1 cellular context compared by ENCODE assay signal in the genomic region with DNA sequence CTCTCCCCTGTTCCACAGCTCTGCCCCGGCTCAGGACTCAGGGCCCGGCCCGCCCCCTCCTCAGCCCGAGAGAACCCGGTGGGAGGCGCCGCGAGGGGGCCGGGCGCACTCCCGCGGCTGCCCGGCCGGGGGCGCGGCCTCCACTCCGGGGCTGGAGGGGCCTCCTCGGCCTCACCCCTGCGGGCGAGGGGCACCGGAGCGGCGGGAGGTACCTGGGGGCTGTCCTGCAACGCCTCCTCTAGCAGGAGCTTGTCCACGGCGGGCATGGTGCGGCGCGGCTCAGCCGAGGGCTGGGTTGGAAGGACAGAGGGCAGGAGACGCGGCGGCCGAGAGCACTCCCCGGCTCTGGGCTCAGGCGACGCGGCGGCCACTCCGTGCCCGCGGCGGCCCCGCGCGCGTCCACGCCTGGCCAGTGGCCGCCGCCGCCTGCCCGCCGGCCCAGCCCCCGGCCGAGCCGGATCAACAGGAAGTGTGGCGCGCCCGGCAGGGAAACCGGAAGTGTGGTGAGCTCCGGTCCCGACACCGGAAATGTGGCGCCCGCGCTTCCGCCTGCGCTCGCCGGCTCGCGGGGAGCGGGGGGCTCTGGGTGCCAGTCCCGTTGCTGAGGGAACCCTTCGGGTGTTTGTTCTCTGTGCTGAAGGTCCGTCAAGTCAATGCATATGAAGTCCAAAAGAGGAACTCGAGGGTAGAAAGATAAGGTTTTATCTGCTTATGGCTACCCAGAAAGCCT.
TF ChIP-seq lines count a peak whose summit lies in the region.

A gene with protein sequence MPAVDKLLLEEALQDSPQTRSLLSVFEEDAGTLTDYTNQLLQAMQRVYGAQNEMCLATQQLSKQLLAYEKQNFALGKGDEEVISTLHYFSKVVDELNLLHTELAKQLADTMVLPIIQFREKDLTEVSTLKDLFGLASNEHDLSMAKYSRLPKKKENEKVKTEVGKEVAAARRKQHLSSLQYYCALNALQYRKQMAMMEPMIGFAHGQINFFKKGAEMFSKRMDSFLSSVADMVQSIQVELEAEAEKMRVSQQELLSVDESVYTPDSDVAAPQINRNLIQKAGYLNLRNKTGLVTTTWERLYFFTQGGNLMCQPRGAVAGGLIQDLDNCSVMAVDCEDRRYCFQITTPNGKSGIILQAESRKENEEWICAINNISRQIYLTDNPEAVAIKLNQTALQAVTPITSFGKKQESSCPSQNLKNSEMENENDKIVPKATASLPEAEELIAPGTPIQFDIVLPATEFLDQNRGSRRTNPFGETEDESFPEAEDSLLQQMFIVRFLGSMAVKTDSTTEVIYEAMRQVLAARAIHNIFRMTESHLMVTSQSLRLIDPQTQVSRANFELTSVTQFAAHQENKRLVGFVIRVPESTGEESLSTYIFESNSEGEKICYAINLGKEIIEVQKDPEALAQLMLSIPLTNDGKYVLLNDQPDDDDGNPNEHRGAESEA (minus strand): TSS at position 428 of the 730 bp plus-strand sequence. CDS start 162 bp downstream, at position 266.

TF ChIP-seq in K562, 482 proteins besides CTCF, POLR2A, EP300 and RAD21 (continued from another document and continues in another):
- TF ChIP-seq SMARCA4 (IDR thresholded peaks at IDR 0.05): no peak
- no peak for TF ChIP-seq JUN (IDR thresholded peaks at IDR 0.05; ENCODE audit: borderline replicate concordance, low read depth, low read length)
- TF ChIP-seq JUN (CRISPR knock-in tag; IDR thresholded peaks at IDR 0.05; ENCODE audit: borderline replicate concordance): no peak
- TF ChIP-seq, protein P1, sequence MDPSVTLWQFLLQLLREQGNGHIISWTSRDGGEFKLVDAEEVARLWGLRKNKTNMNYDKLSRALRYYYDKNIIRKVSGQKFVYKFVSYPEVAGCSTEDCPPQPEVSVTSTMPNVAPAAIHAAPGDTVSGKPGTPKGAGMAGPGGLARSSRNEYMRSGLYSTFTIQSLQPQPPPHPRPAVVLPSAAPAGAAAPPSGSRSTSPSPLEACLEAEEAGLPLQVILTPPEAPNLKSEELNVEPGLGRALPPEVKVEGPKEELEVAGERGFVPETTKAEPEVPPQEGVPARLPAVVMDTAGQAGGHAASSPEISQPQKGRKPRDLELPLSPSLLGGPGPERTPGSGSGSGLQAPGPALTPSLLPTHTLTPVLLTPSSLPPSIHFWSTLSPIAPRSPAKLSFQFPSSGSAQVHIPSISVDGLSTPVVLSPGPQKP (CRISPR knock-in tag; IDR thresholded peaks at IDR 0.05): no peak
- TF ChIP-seq, protein P2, sequence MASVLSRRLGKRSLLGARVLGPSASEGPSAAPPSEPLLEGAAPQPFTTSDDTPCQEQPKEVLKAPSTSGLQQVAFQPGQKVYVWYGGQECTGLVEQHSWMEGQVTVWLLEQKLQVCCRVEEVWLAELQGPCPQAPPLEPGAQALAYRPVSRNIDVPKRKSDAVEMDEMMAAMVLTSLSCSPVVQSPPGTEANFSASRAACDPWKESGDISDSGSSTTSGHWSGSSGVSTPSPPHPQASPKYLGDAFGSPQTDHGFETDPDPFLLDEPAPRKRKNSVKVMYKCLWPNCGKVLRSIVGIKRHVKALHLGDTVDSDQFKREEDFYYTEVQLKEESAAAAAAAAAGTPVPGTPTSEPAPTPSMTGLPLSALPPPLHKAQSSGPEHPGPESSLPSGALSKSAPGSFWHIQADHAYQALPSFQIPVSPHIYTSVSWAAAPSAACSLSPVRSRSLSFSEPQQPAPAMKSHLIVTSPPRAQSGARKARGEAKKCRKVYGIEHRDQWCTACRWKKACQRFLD (CRISPR knock-in tag; IDR thresholded peaks at IDR 0.05): no peak
- TF ChIP-seq TAF1 (IDR thresholded peaks at IDR 0.05; ENCODE audit: control insufficient read depth, extremely low read depth, insufficient read depth, low read length, severe bottlenecking): peak; percentile 54
- TF ChIP-seq, protein P3, sequence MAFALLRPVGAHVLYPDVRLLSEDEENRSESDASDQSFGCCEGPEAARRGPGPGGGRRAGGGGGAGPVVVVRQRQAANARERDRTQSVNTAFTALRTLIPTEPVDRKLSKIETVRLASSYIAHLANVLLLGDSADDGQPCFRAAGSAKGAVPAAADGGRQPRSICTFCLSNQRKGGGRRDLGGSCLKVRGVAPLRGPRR (CRISPR knock-in tag; IDR thresholded peaks at IDR 0.05): no peak
- no peak for TF ChIP-seq NCOA1 (IDR thresholded peaks at IDR 0.05; ENCODE audit: low read depth)
- TF ChIP-seq, protein P4, sequence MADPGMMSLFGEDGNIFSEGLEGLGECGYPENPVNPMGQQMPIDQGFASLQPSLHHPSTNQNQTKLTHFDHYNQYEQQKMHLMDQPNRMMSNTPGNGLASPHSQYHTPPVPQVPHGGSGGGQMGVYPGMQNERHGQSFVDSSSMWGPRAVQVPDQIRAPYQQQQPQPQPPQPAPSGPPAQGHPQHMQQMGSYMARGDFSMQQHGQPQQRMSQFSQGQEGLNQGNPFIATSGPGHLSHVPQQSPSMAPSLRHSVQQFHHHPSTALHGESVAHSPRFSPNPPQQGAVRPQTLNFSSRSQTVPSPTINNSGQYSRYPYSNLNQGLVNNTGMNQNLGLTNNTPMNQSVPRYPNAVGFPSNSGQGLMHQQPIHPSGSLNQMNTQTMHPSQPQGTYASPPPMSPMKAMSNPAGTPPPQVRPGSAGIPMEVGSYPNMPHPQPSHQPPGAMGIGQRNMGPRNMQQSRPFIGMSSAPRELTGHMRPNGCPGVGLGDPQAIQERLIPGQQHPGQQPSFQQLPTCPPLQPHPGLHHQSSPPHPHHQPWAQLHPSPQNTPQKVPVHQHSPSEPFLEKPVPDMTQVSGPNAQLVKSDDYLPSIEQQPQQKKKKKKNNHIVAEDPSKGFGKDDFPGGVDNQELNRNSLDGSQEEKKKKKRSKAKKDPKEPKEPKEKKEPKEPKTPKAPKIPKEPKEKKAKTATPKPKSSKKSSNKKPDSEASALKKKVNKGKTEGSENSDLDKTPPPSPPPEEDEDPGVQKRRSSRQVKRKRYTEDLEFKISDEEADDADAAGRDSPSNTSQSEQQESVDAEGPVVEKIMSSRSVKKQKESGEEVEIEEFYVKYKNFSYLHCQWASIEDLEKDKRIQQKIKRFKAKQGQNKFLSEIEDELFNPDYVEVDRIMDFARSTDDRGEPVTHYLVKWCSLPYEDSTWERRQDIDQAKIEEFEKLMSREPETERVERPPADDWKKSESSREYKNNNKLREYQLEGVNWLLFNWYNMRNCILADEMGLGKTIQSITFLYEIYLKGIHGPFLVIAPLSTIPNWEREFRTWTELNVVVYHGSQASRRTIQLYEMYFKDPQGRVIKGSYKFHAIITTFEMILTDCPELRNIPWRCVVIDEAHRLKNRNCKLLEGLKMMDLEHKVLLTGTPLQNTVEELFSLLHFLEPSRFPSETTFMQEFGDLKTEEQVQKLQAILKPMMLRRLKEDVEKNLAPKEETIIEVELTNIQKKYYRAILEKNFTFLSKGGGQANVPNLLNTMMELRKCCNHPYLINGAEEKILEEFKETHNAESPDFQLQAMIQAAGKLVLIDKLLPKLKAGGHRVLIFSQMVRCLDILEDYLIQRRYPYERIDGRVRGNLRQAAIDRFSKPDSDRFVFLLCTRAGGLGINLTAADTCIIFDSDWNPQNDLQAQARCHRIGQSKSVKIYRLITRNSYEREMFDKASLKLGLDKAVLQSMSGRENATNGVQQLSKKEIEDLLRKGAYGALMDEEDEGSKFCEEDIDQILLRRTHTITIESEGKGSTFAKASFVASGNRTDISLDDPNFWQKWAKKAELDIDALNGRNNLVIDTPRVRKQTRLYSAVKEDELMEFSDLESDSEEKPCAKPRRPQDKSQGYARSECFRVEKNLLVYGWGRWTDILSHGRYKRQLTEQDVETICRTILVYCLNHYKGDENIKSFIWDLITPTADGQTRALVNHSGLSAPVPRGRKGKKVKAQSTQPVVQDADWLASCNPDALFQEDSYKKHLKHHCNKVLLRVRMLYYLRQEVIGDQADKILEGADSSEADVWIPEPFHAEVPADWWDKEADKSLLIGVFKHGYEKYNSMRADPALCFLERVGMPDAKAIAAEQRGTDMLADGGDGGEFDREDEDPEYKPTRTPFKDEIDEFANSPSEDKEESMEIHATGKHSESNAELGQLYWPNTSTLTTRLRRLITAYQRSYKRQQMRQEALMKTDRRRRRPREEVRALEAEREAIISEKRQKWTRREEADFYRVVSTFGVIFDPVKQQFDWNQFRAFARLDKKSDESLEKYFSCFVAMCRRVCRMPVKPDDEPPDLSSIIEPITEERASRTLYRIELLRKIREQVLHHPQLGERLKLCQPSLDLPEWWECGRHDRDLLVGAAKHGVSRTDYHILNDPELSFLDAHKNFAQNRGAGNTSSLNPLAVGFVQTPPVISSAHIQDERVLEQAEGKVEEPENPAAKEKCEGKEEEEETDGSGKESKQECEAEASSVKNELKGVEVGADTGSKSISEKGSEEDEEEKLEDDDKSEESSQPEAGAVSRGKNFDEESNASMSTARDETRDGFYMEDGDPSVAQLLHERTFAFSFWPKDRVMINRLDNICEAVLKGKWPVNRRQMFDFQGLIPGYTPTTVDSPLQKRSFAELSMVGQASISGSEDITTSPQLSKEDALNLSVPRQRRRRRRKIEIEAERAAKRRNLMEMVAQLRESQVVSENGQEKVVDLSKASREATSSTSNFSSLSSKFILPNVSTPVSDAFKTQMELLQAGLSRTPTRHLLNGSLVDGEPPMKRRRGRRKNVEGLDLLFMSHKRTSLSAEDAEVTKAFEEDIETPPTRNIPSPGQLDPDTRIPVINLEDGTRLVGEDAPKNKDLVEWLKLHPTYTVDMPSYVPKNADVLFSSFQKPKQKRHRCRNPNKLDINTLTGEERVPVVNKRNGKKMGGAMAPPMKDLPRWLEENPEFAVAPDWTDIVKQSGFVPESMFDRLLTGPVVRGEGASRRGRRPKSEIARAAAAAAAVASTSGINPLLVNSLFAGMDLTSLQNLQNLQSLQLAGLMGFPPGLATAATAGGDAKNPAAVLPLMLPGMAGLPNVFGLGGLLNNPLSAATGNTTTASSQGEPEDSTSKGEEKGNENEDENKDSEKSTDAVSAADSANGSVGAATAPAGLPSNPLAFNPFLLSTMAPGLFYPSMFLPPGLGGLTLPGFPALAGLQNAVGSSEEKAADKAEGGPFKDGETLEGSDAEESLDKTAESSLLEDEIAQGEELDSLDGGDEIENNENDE (IDR thresholded peaks at IDR 0.05; ENCODE audit: low read depth, low read length): no peak
- no peak for TF ChIP-seq CHD4 (IDR thresholded peaks at IDR 0.05; ENCODE audit: insufficient read depth, insufficient replicate concordance, low read depth, low read length, poor library complexity, severe bottlenecking)
- TF ChIP-seq, protein P5, sequence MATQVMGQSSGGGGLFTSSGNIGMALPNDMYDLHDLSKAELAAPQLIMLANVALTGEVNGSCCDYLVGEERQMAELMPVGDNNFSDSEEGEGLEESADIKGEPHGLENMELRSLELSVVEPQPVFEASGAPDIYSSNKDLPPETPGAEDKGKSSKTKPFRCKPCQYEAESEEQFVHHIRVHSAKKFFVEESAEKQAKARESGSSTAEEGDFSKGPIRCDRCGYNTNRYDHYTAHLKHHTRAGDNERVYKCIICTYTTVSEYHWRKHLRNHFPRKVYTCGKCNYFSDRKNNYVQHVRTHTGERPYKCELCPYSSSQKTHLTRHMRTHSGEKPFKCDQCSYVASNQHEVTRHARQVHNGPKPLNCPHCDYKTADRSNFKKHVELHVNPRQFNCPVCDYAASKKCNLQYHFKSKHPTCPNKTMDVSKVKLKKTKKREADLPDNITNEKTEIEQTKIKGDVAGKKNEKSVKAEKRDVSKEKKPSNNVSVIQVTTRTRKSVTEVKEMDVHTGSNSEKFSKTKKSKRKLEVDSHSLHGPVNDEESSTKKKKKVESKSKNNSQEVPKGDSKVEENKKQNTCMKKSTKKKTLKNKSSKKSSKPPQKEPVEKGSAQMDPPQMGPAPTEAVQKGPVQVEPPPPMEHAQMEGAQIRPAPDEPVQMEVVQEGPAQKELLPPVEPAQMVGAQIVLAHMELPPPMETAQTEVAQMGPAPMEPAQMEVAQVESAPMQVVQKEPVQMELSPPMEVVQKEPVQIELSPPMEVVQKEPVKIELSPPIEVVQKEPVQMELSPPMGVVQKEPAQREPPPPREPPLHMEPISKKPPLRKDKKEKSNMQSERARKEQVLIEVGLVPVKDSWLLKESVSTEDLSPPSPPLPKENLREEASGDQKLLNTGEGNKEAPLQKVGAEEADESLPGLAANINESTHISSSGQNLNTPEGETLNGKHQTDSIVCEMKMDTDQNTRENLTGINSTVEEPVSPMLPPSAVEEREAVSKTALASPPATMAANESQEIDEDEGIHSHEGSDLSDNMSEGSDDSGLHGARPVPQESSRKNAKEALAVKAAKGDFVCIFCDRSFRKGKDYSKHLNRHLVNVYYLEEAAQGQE (CRISPR knock-in tag; IDR thresholded peaks at IDR 0.05; ENCODE audit: low read depth): peak; percentile 77
- TF ChIP-seq BMI1 (IDR thresholded peaks at IDR 0.05; ENCODE audit: low read length): no peak
- TF ChIP-seq, protein P6, sequence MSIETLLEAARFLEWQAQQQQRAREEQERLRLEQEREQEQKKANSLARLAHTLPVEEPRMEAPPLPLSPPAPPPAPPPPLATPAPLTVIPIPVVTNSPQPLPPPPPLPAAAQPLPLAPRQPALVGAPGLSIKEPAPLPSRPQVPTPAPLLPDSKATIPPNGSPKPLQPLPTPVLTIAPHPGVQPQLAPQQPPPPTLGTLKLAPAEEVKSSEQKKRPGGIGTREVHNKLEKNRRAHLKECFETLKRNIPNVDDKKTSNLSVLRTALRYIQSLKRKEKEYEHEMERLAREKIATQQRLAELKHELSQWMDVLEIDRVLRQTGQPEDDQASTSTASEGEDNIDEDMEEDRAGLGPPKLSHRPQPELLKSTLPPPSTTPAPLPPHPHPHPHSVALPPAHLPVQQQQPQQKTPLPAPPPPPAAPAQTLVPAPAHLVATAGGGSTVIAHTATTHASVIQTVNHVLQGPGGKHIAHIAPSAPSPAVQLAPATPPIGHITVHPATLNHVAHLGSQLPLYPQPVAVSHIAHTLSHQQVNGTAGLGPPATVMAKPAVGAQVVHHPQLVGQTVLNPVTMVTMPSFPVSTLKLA (conservative IDR thresholded peaks at IDR 0.05): peak; percentile 38 to 62; a peak in 2 of 4 replicates
- TF ChIP-seq, protein P7, sequence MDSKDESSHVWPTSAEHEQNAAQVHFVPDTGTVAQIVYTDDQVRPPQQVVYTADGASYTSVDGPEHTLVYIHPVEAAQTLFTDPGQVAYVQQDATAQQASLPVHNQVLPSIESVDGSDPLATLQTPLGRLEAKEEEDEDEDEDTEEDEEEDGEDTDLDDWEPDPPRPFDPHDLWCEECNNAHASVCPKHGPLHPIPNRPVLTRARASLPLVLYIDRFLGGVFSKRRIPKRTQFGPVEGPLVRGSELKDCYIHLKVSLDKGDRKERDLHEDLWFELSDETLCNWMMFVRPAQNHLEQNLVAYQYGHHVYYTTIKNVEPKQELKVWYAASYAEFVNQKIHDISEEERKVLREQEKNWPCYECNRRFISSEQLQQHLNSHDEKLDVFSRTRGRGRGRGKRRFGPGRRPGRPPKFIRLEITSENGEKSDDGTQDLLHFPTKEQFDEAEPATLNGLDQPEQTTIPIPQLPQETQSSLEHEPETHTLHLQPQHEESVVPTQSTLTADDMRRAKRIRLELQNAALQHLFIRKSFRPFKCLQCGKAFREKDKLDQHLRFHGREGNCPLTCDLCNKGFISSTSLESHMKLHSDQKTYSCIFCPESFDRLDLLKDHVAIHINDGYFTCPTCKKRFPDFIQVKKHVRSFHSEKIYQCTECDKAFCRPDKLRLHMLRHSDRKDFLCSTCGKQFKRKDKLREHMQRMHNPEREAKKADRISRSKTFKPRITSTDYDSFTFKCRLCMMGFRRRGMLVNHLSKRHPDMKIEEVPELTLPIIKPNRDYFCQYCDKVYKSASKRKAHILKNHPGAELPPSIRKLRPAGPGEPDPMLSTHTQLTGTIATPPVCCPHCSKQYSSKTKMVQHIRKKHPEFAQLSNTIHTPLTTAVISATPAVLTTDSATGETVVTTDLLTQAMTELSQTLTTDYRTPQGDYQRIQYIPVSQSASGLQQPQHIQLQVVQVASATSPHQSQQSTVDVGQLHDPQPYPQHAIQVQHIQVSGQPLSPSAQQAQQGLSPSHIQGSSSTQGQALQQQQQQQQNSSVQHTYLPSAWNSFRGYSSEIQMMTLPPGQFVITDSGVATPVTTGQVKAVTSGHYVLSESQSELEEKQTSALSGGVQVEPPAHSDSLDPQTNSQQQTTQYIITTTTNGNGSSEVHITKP (IDR thresholded peaks at IDR 0.05; ENCODE audit: partially characterized antibody): no peak
- no peak for TF ChIP-seq NCOR1 (IDR thresholded peaks at IDR 0.05)
- no peak for TF ChIP-seq GTF2F1 (IDR thresholded peaks at IDR 0.05; ENCODE audit: low read depth, low read length)
